In the genomic region with DNA sequence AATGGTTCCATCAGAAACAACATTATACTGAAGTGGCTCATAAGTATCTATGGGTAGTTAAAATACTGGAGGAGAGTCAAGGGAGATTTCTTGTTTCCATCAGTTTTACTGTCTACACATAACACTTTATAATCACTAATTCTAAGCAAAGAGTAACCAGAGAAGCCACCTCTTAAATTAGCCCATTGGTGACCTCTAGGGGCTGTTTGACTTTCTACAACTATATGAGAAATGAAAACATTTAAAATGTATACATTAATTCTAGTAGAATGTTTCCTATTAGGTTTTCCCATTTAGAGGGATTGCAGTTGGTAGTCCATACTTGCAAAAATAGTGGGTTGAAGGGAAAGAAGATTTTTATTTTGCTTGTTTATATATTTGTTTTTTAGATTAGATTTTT, we compare ENCODE assay signal across 8 cellular contexts.
A peak's percentile ranks its signal among the peaks of the same experiment; 100 is the strongest.
DNase-seq lines count a peak whose midpoint lies in the region; ATAC-seq and TF ChIP-seq lines count a peak whose summit lies in the region.

No MANE protein-coding gene starts in this region.

- no peaks in the 10 kb centered on the region for H3K9me3 ChIP-seq in upper lobe of left lung

- DNase-seq in DMS 273 (lab: John Stamatoyannopoulos, UW; ENCODE audit: unreplicated experiment) (peak; percentile 44), DMS 273 treated with DMSO at 0.1 percent for 48 hours (lab: John Stamatoyannopoulos, UW) (no peak), SK-MEL-5 (ENCODE audit: low read depth, low spot score) (peak; percentile 49), kidney tubule cell (ENCODE audit: low spot score) (peak; percentile 33), HuH-7.5 (ENCODE audit: low spot score) (no peak), upper lobe of left lung (no peak)

- ATAC-seq in HG03432 (IDR thresholded peaks at IDR 0.05; ENCODE audit: unreplicated experiment) = peak; percentile 74
- ATAC-seq in HG03439 (IDR thresholded peaks at IDR 0.05; ENCODE audit: unreplicated experiment) = no peak
- ATAC-seq in upper lobe of left lung (ENCODE audit: low FRiP score in 2 of 2) = no peak

- no peaks in the 10 kb centered on the region for H3K27me3 ChIP-seq in upper lobe of left lung

- H3K4me1 ChIP-seq in upper lobe of left lung = no peaks in the 10 kb centered on the region

- in situ Hi-C loops in SK-MEL-5 (cut with HindIII; ENCODE audit: low pct_unique_long_range_greater_than_20kb, low sequenced_read_pairs) = no loop called here

- no peak overlapping the region for H3K27ac ChIP-seq in upper lobe of left lung

- TF ChIP-seq CTCF in upper lobe of left lung (IDR thresholded peaks at IDR 0.05) = no peak

- H3K4me3 ChIP-seq in upper lobe of left lung = no peak overlapping the region

- no peaks in the 10 kb centered on the region for H3K36me3 ChIP-seq in upper lobe of left lung

- no peak for TF ChIP-seq POLR2A in upper lobe of left lung (IDR thresholded peaks at IDR 0.05)

- TF ChIP-seq EP300 in upper lobe of left lung (IDR thresholded peaks at IDR 0.05) = no peak

Comparison
In these comparisons a context has a peak if more than half of its experiments do, and no peak if none do; other contexts are left out.
1. DNase-seq: peak in DMS 273 (single experiment), SK-MEL-5 (single experiment) and kidney tubule cell (single experiment); none in DMS 273 treated with DMSO at 0.1 percent for 48 hours (single experiment), HuH-7.5 (single experiment) and upper lobe of left lung (0 of 2).